ENCODE assay signal across 9 cellular contexts in the genomic region with DNA sequence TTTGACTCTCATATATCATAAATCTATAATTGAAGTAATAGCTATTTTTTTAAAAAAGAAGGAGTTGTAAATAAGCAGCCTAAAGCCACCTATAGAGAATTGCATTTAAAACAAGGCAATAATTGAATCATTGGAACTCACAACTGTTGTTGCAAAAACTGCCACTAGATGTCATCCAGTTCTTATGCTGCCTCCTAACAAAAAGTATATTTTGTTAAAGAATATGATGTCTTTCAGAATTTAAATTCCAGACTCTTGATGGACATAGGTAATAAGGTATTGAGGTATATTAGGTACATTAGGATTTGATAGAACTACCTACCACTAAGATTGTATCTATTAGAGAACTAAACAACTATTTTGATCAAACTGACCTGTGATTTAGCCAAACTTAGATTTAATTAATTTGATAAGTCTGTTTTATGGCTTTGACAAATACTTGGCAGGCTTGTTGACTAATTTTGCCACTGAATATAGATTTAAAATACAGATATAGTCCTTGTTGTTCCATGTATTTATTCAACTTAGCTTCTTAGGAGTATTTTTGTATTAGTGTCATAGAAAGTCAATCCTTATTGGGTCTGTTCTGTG.
DNase-seq lines count a peak whose midpoint lies in the region; ATAC-seq, FAIRE-seq and TF ChIP-seq lines count a peak whose summit lies in the region.
"Had no signal": no experiment of that assay in that cellular context is flagged by ENCODE, and none has a peak within 500 bp of the region (broad histone marks: within the 10 kb centered on the region; RNA-seq: fewer than 3 reads in every experiment).

No MANE protein-coding gene starts in this region.

- H3K4me3 Mint-ChIP-seq in stimulated activated naive B cell treated with anti-CD40 and anti-IgM and Interleukin-4, amounts not matched to agents 10 μg/mL and 1 μg/mL and 100 μg/mL, for 72 hours, result no peak overlapping the region
- H3K4me3 Mint-ChIP-seq: central memory CD8-positive, alpha-beta T cell had no signal

- H3K4me1 ChIP-seq in DOHH2 (ENCODE audit: control insufficient read depth, low read length), result no peaks in the 10 kb centered on the region
- H3K4me1 ChIP-seq in GM12878 (ENCODE audit: control insufficient read depth, insufficient read depth, low read length), result no peaks in the 10 kb centered on the region

- H3K36me3 ChIP-seq in DOHH2 (ENCODE audit: control insufficient read depth, low read length) (no peaks in the 10 kb centered on the region), GM12878 (ENCODE audit: control insufficient read depth in 2 of 2, insufficient read depth in 2 of 2, low read length in 1 of 2) (no peaks in the 10 kb centered on the region)

- H3K4me3 ChIP-seq in DOHH2 (ENCODE audit: low read length) (no peak overlapping the region), GM12878 (no peak overlapping the region)
- H3K4me3 ChIP-seq in Jurkat, Clone E6-1 (ENCODE audit: low read length), result no peak overlapping the region

- no peak for FAIRE-seq in GM12878 (lab: Jason Lieb, UNC)

- H3K36me3 Mint-ChIP-seq in stimulated activated naive B cell treated with anti-CD40 and anti-IgM and Interleukin-4, amounts not matched to agents 10 μg/mL and 1 μg/mL and 100 μg/mL, for 72 hours, result no peaks in the 10 kb centered on the region

- no peaks in the 10 kb centered on the region for H3F3A ChIP-seq in DOHH2 (ENCODE audit: control insufficient read depth, insufficient read depth)

- BruUV-seq in GM12878 (replicated peaks; lab: Mats Ljungman, UMichigan), result no TSS peak

- in situ Hi-C loops in GM12878 (cut with MboI), result no loop called here

- intact Hi-C loops in GM12878 (cut with micrococcal nuclease; ENCODE audit: unreplicated experiment), result loop anchor here (1.0 to 10.0 kb wide), 2 partner anchors 94 to 1025 kb away; no protein-coding TSS in a partner anchor

- peak; percentile 40; the same call in 1 of the 3 replicates for ATAC-seq in GM12878
- ATAC-seq in HG03442 (IDR thresholded peaks at IDR 0.05; ENCODE audit: unreplicated experiment), result no peak
- no peak for ATAC-seq in stimulated activated naive B cell treated with anti-CD40 and anti-IgM and Interleukin-4, amounts not matched to agents 10 μg/mL and 1 μg/mL and 100 μg/mL, for 72 hours (replicated peaks)
- no peak for ATAC-seq in GM21786 (IDR thresholded peaks at IDR 0.05; ENCODE audit: unreplicated experiment)

- H3K79me2 ChIP-seq in DOHH2 (ENCODE audit: control insufficient read depth, low read length) (no peaks in the 10 kb centered on the region), GM12878 (ENCODE audit: control insufficient read depth, insufficient read depth, low read length) (no peaks in the 10 kb centered on the region)

- no peak for TF ChIP-seq POLR2A in GM12878 (IDR thresholded peaks at IDR 0.05; ENCODE audit: low read depth, low read length)

- CTCF ChIA-PET in GM12878 (lab: Yijun Ruan, JAX), result interaction anchor here (0.7 to 3.6 kb wide), 21 partner anchors 9 to 640 kb away, joined by 3 to 23 read pairs (median 3); no protein-coding TSS in a partner anchor

- no peak overlapping the region for H3K9ac ChIP-seq in GM12878 (ENCODE audit: control insufficient read depth, insufficient read depth, low read length)

- SMC1A ChIA-PET in GM12878 (lab: Charles Lee; ENCODE audit: uncharacterized antibody, unreplicated experiment), result interaction anchor here (0.5 to 2.5 kb wide), 23 partner anchors 8 to 640 kb away, joined by 3 to 10 read pairs (median 4); no protein-coding TSS in a partner anchor

- H4K20me1 ChIP-seq in DOHH2 (ENCODE audit: control insufficient read depth, insufficient read depth, low read depth, low read length) (no peaks in the 10 kb centered on the region), GM12878 (ENCODE audit: control insufficient read depth, insufficient read depth) (no peaks in the 10 kb centered on the region)

- no peak overlapping the region for H3K27ac Mint-ChIP-seq in stimulated activated naive B cell treated with anti-CD40 and anti-IgM and Interleukin-4, amounts not matched to agents 10 μg/mL and 1 μg/mL and 100 μg/mL, for 72 hours

- peak; percentile 60 for TF ChIP-seq RAD21 in GM12878 (IDR thresholded peaks at IDR 0.05; ENCODE audit: insufficient read depth, low read depth, low read length)

- POLR2A ChIA-PET in GM12878 (lab: Charles Lee), result interaction anchor here (0.7 to 1.0 kb wide), 2 partner anchors 84 to 226 kb away, joined by 3 to 4 read pairs; no protein-coding TSS in a partner anchor

- H3K4me1 Mint-ChIP-seq in stimulated activated naive B cell treated with anti-CD40 and anti-IgM and Interleukin-4, amounts not matched to agents 10 μg/mL and 1 μg/mL and 100 μg/mL, for 72 hours, result no peaks in the 10 kb centered on the region
- H3K4me1 Mint-ChIP-seq: central memory CD8-positive, alpha-beta T cell had no signal

- H3K9me3 ChIP-seq in DOHH2 (ENCODE audit: control insufficient read depth, insufficient read depth, low read length) (no peaks in the 10 kb centered on the region; the same call in 1 of the 2 replicates), GM12878 (replicated peaks; ENCODE audit: control insufficient read depth, insufficient read depth, low read length) (no peaks in the 10 kb centered on the region)

- H3K27me3 ChIP-seq in DOHH2 (ENCODE audit: control insufficient read depth, low read length), result no peaks in the 10 kb centered on the region
- no peaks in the 10 kb centered on the region for H3K27me3 ChIP-seq in GM12878 (replicated peaks in 1 of 2; ENCODE audit: control insufficient read depth in 2 of 2, insufficient read depth in 2 of 2, low read length in 1 of 2)

- no peak overlapping the region for H3K4me2 ChIP-seq in DOHH2 (ENCODE audit: low read length)
- H3K4me2 ChIP-seq in GM12878 (ENCODE audit: control insufficient read depth, insufficient read depth), result no peak overlapping the region

- no peaks in the 10 kb centered on the region for H3K27me3 Mint-ChIP-seq in stimulated activated naive B cell treated with anti-CD40 and anti-IgM and Interleukin-4, amounts not matched to agents 10 μg/mL and 1 μg/mL and 100 μg/mL, for 72 hours
- H3K27me3 Mint-ChIP-seq: central memory CD8-positive, alpha-beta T cell had no signal

- H3K9me2 ChIP-seq in DOHH2 (replicated peaks; ENCODE audit: control insufficient read depth, low read length), result no peaks in the 10 kb centered on the region

- no peak overlapping the region for H3K27ac ChIP-seq in DOHH2 (ENCODE audit: low read depth, low read length)
- no peak overlapping the region for H3K27ac ChIP-seq in GM12878 (ENCODE audit: control insufficient read depth, insufficient read depth)

- no peak for TF ChIP-seq EP300 in GM12878 (IDR thresholded peaks at IDR 0.05; ENCODE audit: borderline replicate concordance in 1 of 2, control insufficient read depth in 1 of 2, low read depth in 2 of 2, low read length in 2 of 2)

- H3K9me3 Mint-ChIP-seq in stimulated activated naive B cell treated with anti-CD40 and anti-IgM and Interleukin-4, amounts not matched to agents 10 μg/mL and 1 μg/mL and 100 μg/mL, for 72 hours, result peaks cover 2 to 6% of the 10 kb centered on the region in 2 donors

- peak; percentile 61 for TF ChIP-seq CTCF in DOHH2 (IDR thresholded peaks at IDR 0.05; ENCODE audit: low read depth, low read length, poor library complexity, severe bottlenecking)
- TF ChIP-seq CTCF in GM12878 (IDR thresholded peaks at IDR 0.05 in 2 of 3, conservative IDR thresholded peaks at IDR 0.05 in 1 of 3; ENCODE audit: control insufficient read depth in 2 of 3, extremely low read depth in 1 of 3, insufficient read depth in 1 of 3, low read depth in 3 of 3, low read length in 3 of 3), result peak; percentile 52 to 60 (median 57); a peak in 5 of 6 replicates

- DNase-seq in Jurkat, Clone E6-1 (ENCODE audit: low read depth, low spot score), result peak; percentile 25
- no peak for DNase-seq in GM12878 (ENCODE audit: low read depth, low spot score)
- DNase-seq in medulla oblongata (ENCODE audit: extremely low spot score), result peak; percentile 27
- DNase-seq in T1000 (lab: John Stamatoyannopoulos, UW), result no peak
- no peak for DNase-seq in stimulated activated naive B cell treated with anti-CD40 and anti-IgM and Interleukin-4, amounts not matched to agents 10 μg/mL and 1 μg/mL and 100 μg/mL, for 72 hours

- RAD21 ChIA-PET in GM12878 (lab: Charles Lee; ENCODE audit: unreplicated experiment), result interaction anchor here (0.7 to 2.2 kb wide), 9 partner anchors 9 to 330 kb away, joined by 3 to 16 read pairs (median 5); no protein-coding TSS in a partner anchor

- H2AFZ ChIP-seq in GM12878 (ENCODE audit: control insufficient read depth, low read depth, low read length), result no peak overlapping the region

TF ChIP-seq in GM12878, 131 proteins besides CTCF, POLR2A, EP300 and RAD21 (continues in another document):
- peak; percentile 60 for TF ChIP-seq SMC3 (IDR thresholded peaks at IDR 0.05; ENCODE audit: borderline replicate concordance, low read length)
- TF ChIP-seq, protein P1, sequence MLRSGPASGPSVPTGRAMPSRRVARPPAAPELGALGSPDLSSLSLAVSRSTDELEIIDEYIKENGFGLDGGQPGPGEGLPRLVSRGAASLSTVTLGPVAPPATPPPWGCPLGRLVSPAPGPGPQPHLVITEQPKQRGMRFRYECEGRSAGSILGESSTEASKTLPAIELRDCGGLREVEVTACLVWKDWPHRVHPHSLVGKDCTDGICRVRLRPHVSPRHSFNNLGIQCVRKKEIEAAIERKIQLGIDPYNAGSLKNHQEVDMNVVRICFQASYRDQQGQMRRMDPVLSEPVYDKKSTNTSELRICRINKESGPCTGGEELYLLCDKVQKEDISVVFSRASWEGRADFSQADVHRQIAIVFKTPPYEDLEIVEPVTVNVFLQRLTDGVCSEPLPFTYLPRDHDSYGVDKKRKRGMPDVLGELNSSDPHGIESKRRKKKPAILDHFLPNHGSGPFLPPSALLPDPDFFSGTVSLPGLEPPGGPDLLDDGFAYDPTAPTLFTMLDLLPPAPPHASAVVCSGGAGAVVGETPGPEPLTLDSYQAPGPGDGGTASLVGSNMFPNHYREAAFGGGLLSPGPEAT (IDR thresholded peaks at IDR 0.05; ENCODE audit: low read depth), result no peak
- TF ChIP-seq ZNF384 (IDR thresholded peaks at IDR 0.05; ENCODE audit: borderline replicate concordance, low read depth, low read length), result no peak

Comparison
In these comparisons a context has a peak if more than half of its experiments do, and no peak if none do; other contexts are left out.
1. DNase-seq: peak in Jurkat, Clone E6-1 (single experiment) and medulla oblongata (single experiment); none in GM12878 (single experiment), T1000 (single experiment) and stimulated activated naive B cell treated with anti-CD40 and anti-IgM and Interleukin-4, amounts not matched to agents 10 μg/mL and 1 μg/mL and 100 μg/mL, for 72 hours (single experiment).